ENCODE assay signal across 24 cellular contexts in genomic region chr13:28447206-28447605, GRCh38. TPM values are rescaled to one million over a fixed set of nuclear protein-coding genes. Genes with fewer than 3 reads are reported as not detected.
"Had no signal": no experiment of that assay in that cellular context is flagged by ENCODE, and none has a peak within 500 bp of the region (broad histone marks: within the 10 kb centered on the region; RNA-seq: fewer than 3 reads in every experiment).

No MANE protein-coding gene starts in this region.

- H3K9me3 ChIP-seq: colonic mucosa, gastrocnemius medialis had no signal

- H3K4me3 Mint-ChIP-seq: dendritic cell treated with granulocyte-macrophage colony-stimulating factor and Interleukin-4, amounts not matched to agents 40 ng/mL and 50 ng/mL, for 4 days; effector memory CD8-positive, alpha-beta T cell; endodermal cell had no signal

- H3K27ac Mint-ChIP-seq: dendritic cell treated with granulocyte-macrophage colony-stimulating factor and Interleukin-4, amounts not matched to agents 40 ng/mL and 50 ng/mL, for 4 days; effector memory CD8-positive, alpha-beta T cell; endodermal cell had no signal

- H3K4me3 ChIP-seq: colonic mucosa, coronary artery, dorsolateral prefrontal cortex, esophagus muscularis mucosa, esophagus squamous epithelium, gastrocnemius medialis, gastroesophageal sphincter, heart left ventricle, heart right ventricle had no signal

- H3K4me1 ChIP-seq: colonic mucosa, foreskin keratinocyte, gastroesophageal sphincter had no signal

- H3K27ac ChIP-seq: colonic mucosa, coronary artery, dorsolateral prefrontal cortex, epithelial cell of prostate, esophagus muscularis mucosa, esophagus squamous epithelium, foreskin keratinocyte, gastrocnemius medialis, gastroesophageal sphincter, heart left ventricle, heart right ventricle had no signal

- H3K9me3 Mint-ChIP-seq: effector memory CD8-positive, alpha-beta T cell had no signal

- H3K27me3 ChIP-seq: colonic mucosa, gastrocnemius medialis, heart left ventricle, heart right ventricle had no signal

- H3K36me3 ChIP-seq: colonic mucosa, esophagus squamous epithelium, gastrocnemius medialis, gastroesophageal sphincter had no signal

- DNase-seq: colonic mucosa; cortex of kidney; dermis blood vessel endothelial cell; dorsolateral prefrontal cortex; effector CD4-positive, alpha-beta T cell; effector CD8-positive, alpha-beta T cell; effector memory CD4-positive, alpha-beta T cell; effector memory CD8-positive, alpha-beta T cell; endodermal cell; erythroblast; esophagus squamous epithelium; foreskin fibroblast; foreskin keratinocyte; foreskin melanocyte; gastrocnemius medialis; glutamatergic neuron; head of caudate nucleus; heart left ventricle; heart right ventricle had no signal

RNA-seq across cellular contexts. Expression of gene FLT1, which starts 47.7 kb away (rescaled TPM):
- total RNA-seq: foreskin keratinocyte had no signal
- polyA plus RNA-seq: foreskin keratinocyte had no signal
